Comparison of ENCODE assay signal across 8 cellular contexts in the genomic region with DNA sequence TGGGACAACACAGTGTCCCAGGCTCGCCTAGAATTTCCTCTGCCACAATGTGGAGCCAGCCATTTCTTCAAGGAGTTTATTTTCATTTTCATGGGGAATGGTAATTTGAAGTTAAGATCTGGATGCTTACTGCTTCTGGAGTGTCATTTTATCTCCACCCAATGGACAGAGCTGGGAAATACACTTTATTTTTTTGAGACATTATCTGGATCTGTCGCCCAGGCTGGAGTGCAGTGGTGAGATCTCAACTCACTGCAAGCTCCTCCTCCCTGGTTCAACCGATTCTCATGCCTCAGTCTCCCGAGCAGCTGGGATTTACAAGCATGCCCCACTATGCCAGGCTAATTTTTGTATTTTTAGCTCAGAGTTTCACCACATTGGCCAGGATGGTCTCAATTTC. TPM values are rescaled to one million over a fixed set of nuclear protein-coding genes. Genes with fewer than 3 reads are reported as not detected.
A peak's percentile ranks its signal among the peaks of the same experiment; 100 is the strongest.
DNase-seq lines count a peak whose midpoint lies in the region; ATAC-seq and TF ChIP-seq lines count a peak whose summit lies in the region.

No MANE protein-coding gene starts in this region.

- no peaks in the 10 kb centered on the region for H3K27me3 Mint-ChIP-seq in brain

- H3K4me3 Mint-ChIP-seq in brain, result no peak overlapping the region

- peaks cover under 1% of the 10 kb centered on the region for H3K36me3 Mint-ChIP-seq in brain

- H3K4me1 Mint-ChIP-seq in brain, result peaks cover 23% of the 10 kb centered on the region

- peak; percentile 79 for ATAC-seq in GM21723 (IDR thresholded peaks at IDR 0.05; ENCODE audit: unreplicated experiment)

- H3K9me3 Mint-ChIP-seq in brain, result peaks cover 6 to 11% (median 9%) of the 10 kb centered on the region in 5 experiments

- DNase-seq in NCI-H345 (lab: John Stamatoyannopoulos, UW) (peak; percentile 23), NCI-H345 treated with DMSO at 0.1 percent for 48 hours (lab: John Stamatoyannopoulos, UW; ENCODE audit: unreplicated experiment) (no peak), NCI-H446 treated with DMSO at 0.1 percent for 48 hours (lab: John Stamatoyannopoulos, UW) (peak; percentile 9), iPS-NIHi7 (ENCODE audit: extremely low spot score) (peak; percentile 41), smooth muscle cell of the brain vasculature (ENCODE audit: low read depth, low spot score) (peak; percentile 52), NCI-H1092 (lab: John Stamatoyannopoulos, UW) (no peak)

- peak; percentile 78 to 80 for TF ChIP-seq CTCF in brain (conservative IDR thresholded peaks at IDR 0.05)

- H3K27ac Mint-ChIP-seq in brain, result peak overlapping the region in 3 of 5 experiments; percentile 62 to 68 (median 64)

RNA-seq across cellular contexts. Expression of a gene that starts 12.7 kb away (rescaled TPM):
- 5.4 TPM for polyA plus RNA-seq in brain (ENCODE audit: insufficient read depth, low read depth, low replicate concordance)

RNA-seq across cellular contexts. Expression of a gene that starts 25.0 kb away (rescaled TPM):
- polyA plus RNA-seq in brain (ENCODE audit: insufficient read depth, low read depth, low replicate concordance), result 6.1 TPM

RNA-seq across cellular contexts. Expression of a gene that starts 47.2 kb away (rescaled TPM):
- not detected for polyA plus RNA-seq in brain (ENCODE audit: insufficient read depth, low read depth, low replicate concordance)

Comparison
In these comparisons a context has a peak if more than half of its experiments do, and no peak if none do; other contexts are left out.
1. DNase-seq: peak in NCI-H345 (single experiment), NCI-H446 treated with DMSO at 0.1 percent for 48 hours (single experiment), iPS-NIHi7 (single experiment) and smooth muscle cell of the brain vasculature (single experiment); none in NCI-H345 treated with DMSO at 0.1 percent for 48 hours (single experiment) and NCI-H1092 (single experiment).